Comparison of ENCODE assay signal across 2 cellular contexts in the genomic region with DNA sequence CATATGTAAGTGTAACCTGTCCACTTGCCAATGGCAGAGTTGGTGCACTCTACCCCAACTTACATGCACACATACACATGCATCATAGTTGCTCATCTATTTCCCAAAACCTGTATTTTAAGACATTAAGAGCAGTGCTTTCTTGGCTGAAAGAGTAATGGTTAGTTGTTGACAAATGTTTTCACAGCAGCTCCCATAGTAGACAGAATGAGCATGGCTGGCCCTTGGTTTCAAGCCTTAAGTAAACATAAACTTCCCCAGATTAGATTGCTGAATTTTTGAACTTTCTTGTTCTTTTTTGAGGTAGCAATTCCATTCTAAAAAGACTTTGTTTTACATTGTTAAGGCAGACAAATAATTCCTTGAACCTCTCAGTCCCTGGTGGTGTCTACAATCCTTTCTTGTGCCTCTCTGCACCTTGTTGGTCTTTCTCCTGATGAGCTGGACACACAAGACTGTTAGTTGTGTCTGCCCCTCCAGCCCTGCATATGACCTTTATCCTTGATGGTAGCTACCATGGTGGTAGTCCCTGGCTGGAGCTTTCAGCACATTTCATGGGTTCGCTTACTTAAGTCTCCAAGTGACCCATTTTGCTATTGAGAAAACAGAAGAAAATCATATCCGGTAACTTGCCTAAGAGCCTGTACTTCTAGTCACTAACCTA.
TF ChIP-seq lines count a peak whose summit lies in the region.

No MANE protein-coding gene starts in this region.

TF ChIP-seq in GM23338, 12 proteins besides CTCF, POLR2A, EP300 and RAD21 (continues in another document):
- TF ChIP-seq ZNF462 (CRISPR knock-in tag; IDR thresholded peaks at IDR 0.05) (no peak), CREB1 (CRISPR knock-in tag; IDR thresholded peaks at IDR 0.05; ENCODE audit: low read depth) (no peak), EZH2 (IDR thresholded peaks at IDR 0.05; ENCODE audit: low read depth, unreplicated experiment) (no peak), STAT1 (IDR thresholded peaks at IDR 0.05; ENCODE audit: unreplicated experiment) (no peak), ZNF331 (CRISPR knock-in tag; IDR thresholded peaks at IDR 0.05; ENCODE audit: low read depth) (no peak), EZH2phosphoT487 (IDR thresholded peaks at IDR 0.05; ENCODE audit: unreplicated experiment) (no peak), NANOG (IDR thresholded peaks at IDR 0.05; ENCODE audit: borderline replicate concordance) (no peak), ZNF114 (CRISPR knock-in tag; IDR thresholded peaks at IDR 0.05) (no peak), POLR2AphosphoS5 (IDR thresholded peaks at IDR 0.05; ENCODE audit: low read depth) (no peak)
- TF ChIP-seq, protein P1, sequence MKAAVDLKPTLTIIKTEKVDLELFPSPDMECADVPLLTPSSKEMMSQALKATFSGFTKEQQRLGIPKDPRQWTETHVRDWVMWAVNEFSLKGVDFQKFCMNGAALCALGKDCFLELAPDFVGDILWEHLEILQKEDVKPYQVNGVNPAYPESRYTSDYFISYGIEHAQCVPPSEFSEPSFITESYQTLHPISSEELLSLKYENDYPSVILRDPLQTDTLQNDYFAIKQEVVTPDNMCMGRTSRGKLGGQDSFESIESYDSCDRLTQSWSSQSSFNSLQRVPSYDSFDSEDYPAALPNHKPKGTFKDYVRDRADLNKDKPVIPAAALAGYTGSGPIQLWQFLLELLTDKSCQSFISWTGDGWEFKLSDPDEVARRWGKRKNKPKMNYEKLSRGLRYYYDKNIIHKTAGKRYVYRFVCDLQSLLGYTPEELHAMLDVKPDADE (IDR thresholded peaks at IDR 0.05), result no peak

TF ChIP-seq in liver, 16 proteins besides CTCF, POLR2A, EP300 and RAD21:
- TF ChIP-seq REST (IDR thresholded peaks at IDR 0.05) (no peak), FOXA2 (IDR thresholded peaks at IDR 0.05) (no peak), YY1 (IDR thresholded peaks at IDR 0.05) (peak; percentile 32), MAX (IDR thresholded peaks at IDR 0.05) (no peak), GABPA (IDR thresholded peaks at IDR 0.05 in 1 of 2, conservative IDR thresholded peaks at IDR 0.05 in 1 of 2) (no peak), TAF1 (conservative IDR thresholded peaks at IDR 0.05) (no peak), HNF4G (IDR thresholded peaks at IDR 0.05) (no peak)
